In genomic region chr19:1054102-1055027, GRCh38 we compare ENCODE assay signal across 1 cellular context.
A peak's percentile ranks its signal among the peaks of the same experiment; 100 is the strongest.
TF ChIP-seq lines count a peak whose summit lies in the region.

No MANE protein-coding gene starts in this region.

TF ChIP-seq in K562, 482 proteins besides CTCF, POLR2A, EP300 and RAD21 (continued from another document):
- TF ChIP-seq RBBP5 (IDR thresholded peaks at IDR 0.05; ENCODE audit: borderline replicate concordance, insufficient read depth, low read length, poor library complexity, severe bottlenecking) (no peak), TCF15 (CRISPR knock-in tag; IDR thresholded peaks at IDR 0.05) (no peak), ZNF592 (IDR thresholded peaks at IDR 0.05) (no peak), HES1 (IDR thresholded peaks at IDR 0.05; ENCODE audit: low read depth) (no peak), TCF7L2 (IDR thresholded peaks at IDR 0.05; ENCODE audit: low read depth, low read length) (no peak), BACH1 (tag; IDR thresholded peaks at IDR 0.05) (no peak), E2F4 (CRISPR knock-in tag; IDR thresholded peaks at IDR 0.05; ENCODE audit: low read depth) (no peak), RBFOX2 (IDR thresholded peaks at IDR 0.05; ENCODE audit: low read depth, low read length) (0 out of 2 replicates have a peak, but pooled peaks have one; percentile 17), ZNF212 (CRISPR knock-in tag; IDR thresholded peaks at IDR 0.05) (no peak), ARID2 (IDR thresholded peaks at IDR 0.05) (no peak), ATF7 (IDR thresholded peaks at IDR 0.05) (no peak), CREBBP (IDR thresholded peaks at IDR 0.05; ENCODE audit: low read depth, low read length) (no peak), ATF4 (CRISPR knock-in tag; IDR thresholded peaks at IDR 0.05) (no peak)
